ENCODE assay signal across 8 cellular contexts in the genomic region with DNA sequence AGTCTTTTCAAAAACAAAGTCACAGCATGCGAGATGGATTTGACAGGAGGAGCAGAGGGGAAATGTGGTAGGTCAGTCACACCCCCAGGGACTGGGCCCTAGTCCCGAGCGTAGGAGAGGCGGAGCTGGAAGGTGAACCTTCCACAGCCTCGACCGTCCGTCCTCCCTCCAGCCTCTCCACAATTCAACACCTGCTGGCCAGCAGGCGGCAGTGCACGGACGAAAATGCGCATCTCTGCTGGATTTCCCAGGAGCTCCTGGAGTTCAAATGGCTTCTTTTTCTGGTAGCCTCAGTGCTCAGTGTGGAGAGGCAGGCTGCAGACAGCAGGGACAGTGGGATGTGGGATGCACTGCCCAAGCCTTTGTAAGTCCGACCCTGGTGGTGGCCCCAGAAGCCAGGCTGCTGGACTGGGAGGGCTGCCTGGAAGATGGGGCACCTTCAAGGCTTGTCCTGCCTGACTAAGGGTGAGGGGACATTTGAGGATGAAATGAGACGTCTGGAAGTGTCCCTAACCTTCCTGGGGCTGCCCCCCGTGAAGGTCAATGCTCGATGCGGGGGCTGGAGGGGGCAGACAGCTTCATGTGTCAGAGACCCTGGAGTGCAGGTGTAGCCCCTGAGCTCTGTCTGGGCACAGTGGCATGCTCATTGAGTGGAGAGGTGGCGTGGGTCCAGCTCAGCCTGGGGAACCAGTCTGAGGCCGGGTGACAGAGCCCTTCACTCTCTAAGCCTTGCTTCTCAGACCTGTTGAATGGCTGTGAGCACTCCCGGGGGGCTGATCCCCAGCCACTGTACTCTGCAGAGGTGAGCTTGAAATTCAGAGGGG.
A peak's percentile ranks its signal among the peaks of the same experiment; 100 is the strongest.
DNase-seq lines count a peak whose midpoint lies in the region; ATAC-seq, FAIRE-seq and TF ChIP-seq lines count a peak whose summit lies in the region.

No MANE protein-coding gene starts in this region.

- no peaks in the 10 kb centered on the region for H3K9me2 ChIP-seq in neural cell (ENCODE audit: insufficient read depth, low read length)

- DNase-seq in ACHN = peak; percentile 73
- DNase-seq in GM10248 (ENCODE audit: extremely low spot score) = peak; percentile 58
- peak; percentile 67 for DNase-seq in IMR-90
- peak; percentile 51 for DNase-seq in RKO (ENCODE audit: low spot score)
- DNase-seq in endothelial cell of umbilical vein (ENCODE audit: low read depth, low spot score) = peak; percentile 45
- no peak for DNase-seq in HCEC 1CT

- peak overlapping the region; percentile 18 for H2AFZ ChIP-seq in IMR-90 (replicated peaks; ENCODE audit: low read length, poor library complexity)
- H2AFZ ChIP-seq in endothelial cell of umbilical vein (ENCODE audit: low read depth, low read length) = no peak overlapping the region
- H2AFZ ChIP-seq in neural cell (ENCODE audit: low read depth, low read length) = no peak overlapping the region

- H2BK120ac ChIP-seq in IMR-90 (ENCODE audit: low read depth, low read length) = no peak overlapping the region

- no peak overlapping the region for H3K9ac ChIP-seq in IMR-90 (ENCODE audit: low read depth, low read length)
- no peak overlapping the region for H3K9ac ChIP-seq in endothelial cell of umbilical vein (replicated peaks; ENCODE audit: extremely low read depth, insufficient read depth, low read length)
- H3K9ac ChIP-seq in neural cell (ENCODE audit: low read length) = no peak overlapping the region

- dilution Hi-C loops in IMR-90 (cut with HindIII; ENCODE audit: low sequenced_read_pairs, unreplicated experiment) = no loop called here
- dilution Hi-C loops in endothelial cell of umbilical vein (cut with MboI; ENCODE audit: extremely low pct_ligation_motif_present, low sequenced_read_pairs) = no loop called here

- H3K4ac ChIP-seq in IMR-90 (ENCODE audit: low read depth, low read length) = no peak overlapping the region

- no peaks in the 10 kb centered on the region for H3K79me1 ChIP-seq in IMR-90 (ENCODE audit: low read depth in 1 of 2, low read length in 2 of 2)

- no peak overlapping the region for H2BK5ac ChIP-seq in IMR-90 (ENCODE audit: low read depth, low read length, poor library complexity, severe bottlenecking)

- H2AK9ac ChIP-seq in IMR-90 (replicated peaks; ENCODE audit: low read depth, low read length, poor library complexity) = no peak overlapping the region

- TF ChIP-seq POLR2A in IMR-90 (IDR thresholded peaks at IDR 0.05; ENCODE audit: low read depth, low read length) = no peak
- TF ChIP-seq POLR2A in endothelial cell of umbilical vein (IDR thresholded peaks at IDR 0.05; ENCODE audit: low read depth, low read length) = no peak

- H3K9me1 ChIP-seq in IMR-90 (ENCODE audit: insufficient read depth, low read length) (no peaks in the 10 kb centered on the region), endothelial cell of umbilical vein (replicated peaks; ENCODE audit: control insufficient read depth, extremely low read depth, insufficient read depth, low read length) (no peaks in the 10 kb centered on the region)

- CTCF ChIA-PET in GM10248 (lab: Yijun Ruan, JAX) (interaction anchor here (0.6 to 13.8 kb wide), 9 partner anchors 8 to 266 kb away, joined by 3 to 174 read pairs (median 4); no protein-coding TSS in a partner anchor), IMR-90 (lab: Yijun Ruan, JAX) (interaction anchor here (0.6 to 1.8 kb wide), 10 partner anchors 10 to 1320 kb away, joined by 3 to 7 read pairs (median 5); no protein-coding TSS in a partner anchor), endothelial cell of umbilical vein (lab: Charles Lee) (interaction anchor here (0.6 to 5.8 kb wide), 39 partner anchors 9 to 1930 kb away, joined by 3 to 133 read pairs (median 4); partner anchors contain the start of gene NIFK)

- no peak overlapping the region for H4K91ac ChIP-seq in IMR-90 (ENCODE audit: insufficient read depth, low read depth, low read length)

- no peak overlapping the region for H3K56ac ChIP-seq in IMR-90 (ENCODE audit: extremely low read depth, insufficient read depth, low read length)

- H3K36me3 ChIP-seq in IMR-90 (ENCODE audit: control insufficient read depth, insufficient read depth, low read length) (no peaks in the 10 kb centered on the region), endothelial cell of umbilical vein (ENCODE audit: control insufficient read depth in 2 of 2, extremely low read depth in 1 of 2, insufficient read depth in 2 of 2, low read length in 2 of 2) (no peaks in the 10 kb centered on the region), neural cell (ENCODE audit: insufficient read depth, low read length) (no peaks in the 10 kb centered on the region)

- no peak overlapping the region for H2AK5ac ChIP-seq in IMR-90 (ENCODE audit: low read depth, low read length)

- H4K5ac ChIP-seq in IMR-90 (ENCODE audit: low read depth, low read length) = no peak overlapping the region

- H3K14ac ChIP-seq in IMR-90 (replicated peaks; ENCODE audit: low read depth, low read length) = no peak overlapping the region

- no peaks in the 10 kb centered on the region for H3F3A ChIP-seq in neural cell (ENCODE audit: insufficient read depth, low read length, poor library complexity, severe bottlenecking)

- in situ Hi-C loops in ACHN (cut with HindIII; ENCODE audit: low pct_ligation_motif_present, low pct_unique_long_range_greater_than_20kb, low sequenced_read_pairs) = no loop called here
- in situ Hi-C loops in IMR-90 (cut with MboI; ENCODE audit: low sequenced_read_pairs) = loop anchor here (10.0 to 25.0 kb wide), 3 partner anchors 259 to 642 kb away; partner anchors contain the start of genes NIFK and RNU4ATAC

- H3K18ac ChIP-seq in IMR-90 (ENCODE audit: low read depth, low read length) = no peak overlapping the region

- peak; percentile 72 for TF ChIP-seq RAD21 in IMR-90 (IDR thresholded peaks at IDR 0.05; ENCODE audit: low read length)
- TF ChIP-seq RAD21 in neural cell (conservative IDR thresholded peaks at IDR 0.05) = peak; percentile 64

- POLR2A ChIA-PET in GM10248 (lab: Yijun Ruan, JAX) = no interaction called here
- POLR2A ChIA-PET in IMR-90 (lab: Charles Lee; ENCODE audit: unreplicated experiment) = interaction anchor here (1.0 kb wide), 1 partner anchor 21 kb away, joined by 3 read pairs; no protein-coding TSS in a partner anchor
- POLR2A ChIA-PET in endothelial cell of umbilical vein (lab: Charles Lee) = no interaction called here

- BruUV-seq in IMR-90 (replicated peaks; lab: Mats Ljungman, UMichigan) (no TSS peak), endothelial cell of umbilical vein (replicated peaks; lab: Mats Ljungman, UMichigan) (no TSS peak)

- no peak overlapping the region for H2BK15ac ChIP-seq in IMR-90 (ENCODE audit: low read depth, low read length)

- H4K20me1 ChIP-seq in IMR-90 (ENCODE audit: insufficient read depth, low read length) (no peaks in the 10 kb centered on the region), endothelial cell of umbilical vein (replicated peaks; ENCODE audit: control insufficient read depth, extremely low read depth, insufficient read depth, low read length) (no peaks in the 10 kb centered on the region), neural cell (ENCODE audit: insufficient read depth) (no peaks in the 10 kb centered on the region)

- H3K4me3 ChIP-seq in IMR-90 (ENCODE audit: insufficient read depth, low read depth, low read length) (no peak overlapping the region), endothelial cell of umbilical vein (replicated peaks in 1 of 3; ENCODE audit: insufficient read depth in 1 of 3, low read depth in 1 of 3, low read length in 3 of 3) (no peak overlapping the region), neural cell (ENCODE audit: low read length) (no peak overlapping the region)

- no peak overlapping the region for H4K8ac ChIP-seq in IMR-90 (ENCODE audit: low read depth in 2 of 2, low read length in 2 of 2)

- 38% methylated on average over 2 of the region's 19 CpGs; no CpG with 5 or more reads in 1 of the 2 experiments for WGBS in IMR-90 (ENCODE audit: extremely low coverage in 2 of 2, insufficient read length in 1 of 2), 2 experiments

- TF ChIP-seq EP300 in neural cell (conservative IDR thresholded peaks at IDR 0.05; ENCODE audit: poor library complexity, severe bottlenecking) = no peak

- H3K4me2 ChIP-seq in IMR-90 (ENCODE audit: low read depth, low read length) = no peak overlapping the region
- H3K4me2 ChIP-seq in endothelial cell of umbilical vein (ENCODE audit: insufficient read depth, low read length) = no peak overlapping the region
- H3K4me2 ChIP-seq in neural cell (ENCODE audit: low read length) = no peak overlapping the region

- H3K27ac ChIP-seq in IMR-90 (ENCODE audit: insufficient read depth, low read length) (no peak overlapping the region), endothelial cell of umbilical vein (ENCODE audit: insufficient read depth, low read depth, low read length) (no peak overlapping the region), neural cell (ENCODE audit: low read length) (no peak overlapping the region)

- no peaks in the 10 kb centered on the region; the same call in 1 of the 2 replicates for H3K9me3 ChIP-seq in IMR-90 (ENCODE audit: control insufficient read depth, insufficient read depth, low read length)
- no peaks in the 10 kb centered on the region for H3K9me3 ChIP-seq in endothelial cell of umbilical vein (replicated peaks; ENCODE audit: control insufficient read depth, insufficient read depth, low read length)
- no peaks in the 10 kb centered on the region for H3K9me3 ChIP-seq in neural cell (ENCODE audit: low read length)

- peak; percentile 94 for ATAC-seq in IMR-90 (ENCODE audit: low read depth)
- ATAC-seq in GM18858 (IDR thresholded peaks at IDR 0.05; ENCODE audit: unreplicated experiment) = no peak

- no peak overlapping the region for H2BK20ac ChIP-seq in IMR-90 (ENCODE audit: low read depth, low read length)

- TF ChIP-seq CTCF in GM10248 (IDR thresholded peaks at IDR 0.05; ENCODE audit: control extremely low read depth, extremely low read depth, low read depth, missing control alignments) (peak; percentile 76), IMR-90 (conservative IDR thresholded peaks at IDR 0.05; ENCODE audit: low read depth, low read length) (peak; percentile 74), endothelial cell of umbilical vein (IDR thresholded peaks at IDR 0.05; ENCODE audit: extremely low read depth in 1 of 2, insufficient read depth in 1 of 2, low read depth in 1 of 2, low read length in 2 of 2) (peak; percentile 67 to 79), neural cell (IDR thresholded peaks at IDR 0.05; ENCODE audit: poor library complexity, severe bottlenecking) (peak; percentile 69)

- H3K4me1 ChIP-seq in IMR-90 (ENCODE audit: control insufficient read depth, insufficient read depth, low read length) (no peaks in the 10 kb centered on the region), endothelial cell of umbilical vein (ENCODE audit: control insufficient read depth, extremely low read depth, insufficient read depth, low read length) (no peaks in the 10 kb centered on the region)

- peak; percentile 72 for FAIRE-seq in endothelial cell of umbilical vein (lab: Jason Lieb, UNC)

- no peak overlapping the region; the same call in 1 of the 2 replicates for H3K23ac ChIP-seq in IMR-90 (ENCODE audit: low read depth, low read length)

- intact Hi-C loops in IMR-90 (cut with micrococcal nuclease) (loop anchor here (1.0 to 10.0 kb wide), 3 partner anchors 261 to 649 kb away; no protein-coding TSS in a partner anchor), endothelial cell of umbilical vein (cut with micrococcal nuclease) (loop anchor here (1.0 to 10.0 kb wide), 4 partner anchors 227 to 649 kb away; no protein-coding TSS in a partner anchor)

- H3K79me2 ChIP-seq in endothelial cell of umbilical vein (ENCODE audit: control insufficient read depth, insufficient read depth, low read length) = no peaks in the 10 kb centered on the region
- no peaks in the 10 kb centered on the region for H3K79me2 ChIP-seq in neural cell (replicated peaks; ENCODE audit: insufficient read depth, low read length)

- peaks cover 50% of the 10 kb centered on the region for H3K27me3 ChIP-seq in IMR-90 (ENCODE audit: control insufficient read depth, insufficient read depth, low read length)
- no peaks in the 10 kb centered on the region for H3K27me3 ChIP-seq in endothelial cell of umbilical vein (ENCODE audit: control insufficient read depth in 2 of 2, insufficient read depth in 2 of 2, low read length in 2 of 2)
- H3K27me3 ChIP-seq in neural cell (ENCODE audit: insufficient read depth, low read depth, low read length) = no peaks in the 10 kb centered on the region
